ENCODE assay signal across 27 cellular contexts in the genomic region with DNA sequence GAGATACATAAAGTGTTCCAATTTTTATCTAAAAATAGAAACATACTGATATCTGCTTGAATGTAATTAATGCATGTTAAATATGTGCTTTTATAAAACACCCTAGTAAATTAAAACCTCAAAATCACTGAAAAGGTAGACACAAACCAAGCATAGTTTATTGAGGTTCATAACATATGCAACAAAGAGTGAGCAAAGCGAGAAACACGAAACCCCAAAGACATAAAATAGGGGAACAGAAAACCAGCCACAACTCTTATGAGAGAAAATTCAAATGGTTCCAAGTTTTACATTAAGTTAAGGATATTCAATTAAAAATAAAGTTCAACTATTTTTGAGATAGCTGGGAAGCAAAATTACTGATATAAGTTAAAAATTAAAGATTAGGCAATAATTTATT.
DNase-seq lines count a peak whose midpoint lies in the region; ATAC-seq and TF ChIP-seq lines count a peak whose summit lies in the region.
"Had no signal": no experiment of that assay in that cellular context is flagged by ENCODE, and none has a peak within 500 bp of the region (broad histone marks: within the 10 kb centered on the region; RNA-seq: fewer than 3 reads in every experiment).

No MANE protein-coding gene starts in this region.

- H3K4ac ChIP-seq in mesenchymal stem cell (ENCODE audit: low read depth in 1 of 2, low read length in 2 of 2), result no peak overlapping the region

- no peak overlapping the region for H2AFZ ChIP-seq in mesenchymal stem cell (ENCODE audit: low read depth, low read length)
- H2AFZ ChIP-seq: PC-9 had no signal

- no peak overlapping the region for H3K9ac ChIP-seq in mesenchymal stem cell (ENCODE audit: low read length)
- H3K9ac ChIP-seq: KMS-11 had no signal

- peaks cover 3% of the 10 kb centered on the region for H3K9me3 ChIP-seq in mesenchymal stem cell (ENCODE audit: control insufficient read depth, low read length)

- H3K27me3 ChIP-seq in mesenchymal stem cell (ENCODE audit: control insufficient read depth in 1 of 2, insufficient read depth in 1 of 2, low read length in 2 of 2) (no peaks in the 10 kb centered on the region), foreskin keratinocyte (no peaks in the 10 kb centered on the region)

- WGBS in mesenchymal stem cell, result no CpG with 5 or more reads among the region's 2 CpGs

- H3K79me1 ChIP-seq in mesenchymal stem cell (replicated peaks; ENCODE audit: low read length, poor library complexity, severe bottlenecking), result no peaks in the 10 kb centered on the region

- no peak overlapping the region for H2BK12ac ChIP-seq in mesenchymal stem cell (ENCODE audit: low read length in 2 of 2)

- H3K14ac ChIP-seq in mesenchymal stem cell (ENCODE audit: low read length in 2 of 2), result no peak overlapping the region

- H4K91ac ChIP-seq in mesenchymal stem cell (ENCODE audit: low read length), result no peak overlapping the region

- no peak overlapping the region for H2BK15ac ChIP-seq in mesenchymal stem cell (ENCODE audit: low read depth, poor library complexity, severe bottlenecking)

- H4K8ac ChIP-seq in mesenchymal stem cell (ENCODE audit: low read length), result no peak overlapping the region

- H3K36me3 ChIP-seq in mesenchymal stem cell (ENCODE audit: control insufficient read depth in 1 of 2, insufficient read depth in 2 of 2, low read depth in 1 of 2, low read length in 2 of 2), result no peaks in the 10 kb centered on the region

- H3K27ac ChIP-seq in mesenchymal stem cell (ENCODE audit: low read length, poor library complexity, severe bottlenecking) (no peak overlapping the region), foreskin keratinocyte (no peak overlapping the region)
- H3K27ac ChIP-seq: KMS-11, PC-9, SK-N-MC had no signal

- H2AK5ac ChIP-seq in mesenchymal stem cell (ENCODE audit: low read length, severe bottlenecking), result no peak overlapping the region

- no peak overlapping the region for H3K4me3 ChIP-seq in mesenchymal stem cell (ENCODE audit: insufficient read depth in 1 of 2, low read depth in 1 of 2, low read length in 2 of 2)
- H3K4me3 ChIP-seq: PC-9, SK-N-MC had no signal

- no peak overlapping the region for H2BK5ac ChIP-seq in mesenchymal stem cell (ENCODE audit: low read depth, low read length, poor library complexity, severe bottlenecking)

- no peak for DNase-seq in mesenchymal stem cell
- DNase-seq in foreskin keratinocyte, result no peak
- no peak for DNase-seq in GM13977 (ENCODE audit: low spot score)
- DNase-seq in NCI-H82 treated with DMSO at 0.1 percent for 48 hours (lab: John Stamatoyannopoulos, UW; ENCODE audit: unreplicated experiment), result no peak
- DNase-seq: AML-193; C1 segment of cervical spinal cord; Calu3; CD8-positive, alpha-beta T cell; DMS153; H7; IMR-90; MV-4-11; NCI-H1105 treated with DMSO at 0.1 percent for 48 hours; NCI-H2081; NCI-H2171 treated with DMSO at 0.1 percent for 48 hours; NCI-H526; PC-9; RPMI8226; SHP77; SW 1271; T-helper 17 cell had no signal

- peak; percentile 54 for ATAC-seq in GM18498 (IDR thresholded peaks at IDR 0.05; ENCODE audit: unreplicated experiment)
- ATAC-seq in GM21390 (IDR thresholded peaks at IDR 0.05; ENCODE audit: unreplicated experiment), result peak; percentile 65
- ATAC-seq in HG03025 (IDR thresholded peaks at IDR 0.05; ENCODE audit: low FRiP score, unreplicated experiment), result peak; percentile 86
- peak; percentile 80 for ATAC-seq in HG03565 (IDR thresholded peaks at IDR 0.05; ENCODE audit: unreplicated experiment)
- no peak for ATAC-seq in foreskin keratinocyte
- ATAC-seq: CD8-positive, alpha-beta T cell; T-helper 17 cell had no signal

- TF ChIP-seq CTCF in foreskin keratinocyte (conservative IDR thresholded peaks at IDR 0.05) (no peak), GM13977 (IDR thresholded peaks at IDR 0.05; ENCODE audit: extremely low read depth, insufficient read depth, missing control alignments) (no peak)

- in situ Hi-C loops in GM13977 (cut with MboI; ENCODE audit: low pct_unique_long_range_greater_than_20kb, low sequenced_read_pairs, unreplicated experiment), result no loop called here

- H3K4me2 ChIP-seq in mesenchymal stem cell (ENCODE audit: low read length, poor library complexity, severe bottlenecking), result no peak overlapping the region
- H3K4me2 ChIP-seq: KMS-11, PC-9 had no signal

- no peak overlapping the region for H2BK120ac ChIP-seq in mesenchymal stem cell (ENCODE audit: low read depth, low read length)

- H3K4me1 ChIP-seq in mesenchymal stem cell (ENCODE audit: control insufficient read depth, insufficient read depth, low read depth, low read length), result no peaks in the 10 kb centered on the region
- no peaks in the 10 kb centered on the region for H3K4me1 ChIP-seq in foreskin keratinocyte

- no peak overlapping the region for H3K18ac ChIP-seq in mesenchymal stem cell (ENCODE audit: low read depth in 1 of 2, low read length in 2 of 2)

- no peak overlapping the region for H3K23ac ChIP-seq in mesenchymal stem cell (ENCODE audit: low read length in 2 of 2)
